Comparison of ENCODE assay signal across 19 cellular contexts in the genomic region with DNA sequence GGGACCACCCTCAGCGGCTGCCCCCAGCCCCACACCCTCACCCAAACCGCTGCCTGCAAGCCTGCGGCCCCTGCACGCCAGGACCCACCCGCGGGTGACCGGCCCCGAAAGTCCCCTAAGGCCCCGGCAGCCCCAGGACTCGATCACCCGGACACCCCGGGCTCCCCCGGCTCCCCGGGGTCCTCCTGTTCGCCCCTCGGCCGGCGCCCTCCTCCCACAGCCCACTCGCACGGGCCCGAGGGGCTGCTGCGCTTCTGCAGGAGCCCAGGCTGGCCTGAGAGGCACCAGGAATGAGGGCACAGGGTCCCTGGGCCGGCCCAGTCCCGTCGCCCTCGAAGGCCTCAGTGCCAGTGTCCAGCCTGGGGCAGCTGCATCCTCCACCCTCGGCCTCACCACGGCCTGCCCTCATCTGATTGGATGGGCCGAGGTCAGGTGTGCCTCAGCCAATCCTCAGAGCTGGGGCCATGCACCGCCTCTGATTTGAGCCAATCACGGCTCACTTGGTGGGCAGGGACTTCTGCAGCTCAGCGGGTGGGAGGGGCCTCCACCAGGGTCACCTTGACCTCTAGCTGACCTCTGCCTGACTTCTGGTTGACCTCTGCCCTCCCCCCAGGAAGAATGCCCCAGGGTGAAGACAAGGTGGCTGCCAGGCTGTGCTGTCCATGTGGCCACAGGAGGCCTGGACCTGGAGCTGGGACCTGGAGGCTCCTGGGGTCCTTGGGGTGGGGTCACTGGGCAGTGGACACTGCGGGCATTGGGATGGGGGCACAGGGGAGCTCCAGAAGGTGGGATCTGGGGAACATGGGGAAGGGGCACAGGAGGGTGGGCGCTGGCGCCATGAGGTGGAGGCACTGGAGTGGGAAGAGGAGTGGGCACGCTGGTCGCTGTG.
DNase-seq lines count a peak whose midpoint lies in the region; ATAC-seq and TF ChIP-seq lines count a peak whose summit lies in the region.
"Had no signal": no experiment of that assay in that cellular context is flagged by ENCODE, and none has a peak within 500 bp of the region (broad histone marks: within the 10 kb centered on the region; RNA-seq: fewer than 3 reads in every experiment).

No MANE protein-coding gene starts in this region.

- H3K36me3 Mint-ChIP-seq in natural killer cell treated with Interleukin-12 subunit alpha and Interleukin-12 subunit beta and Interleukin-15 and Interleukin-18, amount 100 ng/mL, for 72 hours, result no peaks in the 10 kb centered on the region
- no peaks in the 10 kb centered on the region for H3K36me3 Mint-ChIP-seq in natural killer cell
- H3K36me3 Mint-ChIP-seq in chondrocyte (ENCODE audit: low read depth), result no peaks in the 10 kb centered on the region
- no peaks in the 10 kb centered on the region for H3K36me3 Mint-ChIP-seq in mesothelial cell of epicardium
- H3K36me3 Mint-ChIP-seq: naive thymus-derived CD4-positive, alpha-beta T cell had no signal

- H3K27ac Mint-ChIP-seq in natural killer cell treated with Interleukin-12 subunit alpha and Interleukin-12 subunit beta and Interleukin-15 and Interleukin-18, amount 100 ng/mL, for 72 hours, result no peak overlapping the region
- H3K27ac Mint-ChIP-seq in natural killer cell, result no peak overlapping the region
- H3K27ac Mint-ChIP-seq in chondrocyte (ENCODE audit: unreplicated experiment), result no peak overlapping the region
- no peak overlapping the region for H3K27ac Mint-ChIP-seq in mesothelial cell of epicardium
- H3K27ac Mint-ChIP-seq: naive thymus-derived CD4-positive, alpha-beta T cell had no signal

- peaks cover 0 to 11% of the 10 kb centered on the region in 2 donors for H3K27me3 Mint-ChIP-seq in natural killer cell treated with Interleukin-12 subunit alpha and Interleukin-12 subunit beta and Interleukin-15 and Interleukin-18, amount 100 ng/mL, for 72 hours
- H3K27me3 Mint-ChIP-seq in natural killer cell (ENCODE audit: low read depth in 2 of 2) (no peaks in the 10 kb centered on the region), chondrocyte (ENCODE audit: low read depth) (peaks cover 21% of the 10 kb centered on the region), mesothelial cell of epicardium (ENCODE audit: low read depth) (peaks cover 28% of the 10 kb centered on the region)

- peak; percentile 51 for DNase-seq in natural killer cell treated with Interleukin-12 subunit alpha and Interleukin-12 subunit beta and Interleukin-15 and Interleukin-18, amount 100 ng/mL, for 72 hours (ENCODE audit: low spot score)
- no peak for DNase-seq in natural killer cell
- DNase-seq in chondrocyte (ENCODE audit: low spot score), result peak; percentile 85
- peak; percentile 10 to 34 for DNase-seq in mesothelial cell of epicardium (ENCODE audit: low spot score in 2 of 2, unreplicated experiment in 2 of 2)
- no peak for DNase-seq in NCI-H748 (lab: John Stamatoyannopoulos, UW; ENCODE audit: unreplicated experiment)
- no peak for DNase-seq in HK-2 (ENCODE audit: unreplicated experiment)
- no peak for DNase-seq in GOT3 (lab: John Stamatoyannopoulos, UW)
- DNase-seq: activated CD4-positive, alpha-beta T cell treated with anti-CD3 and anti-CD28 coated beads for 1 hour; caudate nucleus; effector memory CD4-positive, alpha-beta T cell; hippocampal formation; KG1; NCI-H1105; NCI-H2171; NK-92 treated with Interleukin-12 subunit alpha and Interleukin-12 subunit beta, amount 100 ng/mL, for 24 hours; stimulated activated CD4-positive, alpha-beta T cell treated with anti-CD3 and anti-CD28 coated beads, Interleukin-15, amount 100 ng/mL, for 24 hours had no signal

- H3K4me1 Mint-ChIP-seq in natural killer cell treated with Interleukin-12 subunit alpha and Interleukin-12 subunit beta and Interleukin-15 and Interleukin-18, amount 100 ng/mL, for 72 hours (ENCODE audit: low read depth in 2 of 2), result no peaks in the 10 kb centered on the region
- H3K4me1 Mint-ChIP-seq in natural killer cell (no peaks in the 10 kb centered on the region), chondrocyte (ENCODE audit: low read depth) (no peaks in the 10 kb centered on the region), mesothelial cell of epicardium (no peaks in the 10 kb centered on the region)

- TF ChIP-seq CTCF in natural killer cell (IDR thresholded peaks at IDR 0.05) (no peak), chondrocyte (IDR thresholded peaks at IDR 0.05) (no peak), mesothelial cell of epicardium (IDR thresholded peaks at IDR 0.05; ENCODE audit: unreplicated experiment) (no peak)

- no peaks in the 10 kb centered on the region for H3K9me3 Mint-ChIP-seq in natural killer cell treated with Interleukin-12 subunit alpha and Interleukin-12 subunit beta and Interleukin-15 and Interleukin-18, amount 100 ng/mL, for 72 hours
- H3K9me3 Mint-ChIP-seq in natural killer cell (no peaks in the 10 kb centered on the region), chondrocyte (ENCODE audit: low read depth) (no peaks in the 10 kb centered on the region), mesothelial cell of epicardium (no peaks in the 10 kb centered on the region)
- H3K9me3 Mint-ChIP-seq: naive thymus-derived CD4-positive, alpha-beta T cell had no signal

- intact Hi-C loops in natural killer cell (cut with micrococcal nuclease), result no loop called here

- H3K4me3 Mint-ChIP-seq in natural killer cell treated with Interleukin-12 subunit alpha and Interleukin-12 subunit beta and Interleukin-15 and Interleukin-18, amount 100 ng/mL, for 72 hours, result no peak overlapping the region
- H3K4me3 Mint-ChIP-seq in natural killer cell, result no peak overlapping the region
- no peak overlapping the region for H3K4me3 Mint-ChIP-seq in chondrocyte (ENCODE audit: unreplicated experiment)
- H3K4me3 Mint-ChIP-seq in mesothelial cell of epicardium, result no peak overlapping the region
- H3K4me3 Mint-ChIP-seq: naive thymus-derived CD4-positive, alpha-beta T cell had no signal

- ATAC-seq in natural killer cell treated with Interleukin-12 subunit alpha and Interleukin-12 subunit beta and Interleukin-15 and Interleukin-18, amount 100 ng/mL, for 72 hours, result no peak
- ATAC-seq in natural killer cell (no peak), GM19324 (IDR thresholded peaks at IDR 0.05; ENCODE audit: low FRiP score, unreplicated experiment) (no peak)
- ATAC-seq: left colon; naive thymus-derived CD4-positive, alpha-beta T cell had no signal

Comparison
In these comparisons a context has a peak if more than half of its experiments do, and no peak if none do; other contexts are left out.
1. DNase-seq: peak in natural killer cell treated with Interleukin-12 subunit alpha and Interleukin-12 subunit beta and Interleukin-15 and Interleukin-18, amount 100 ng/mL, for 72 hours (single experiment), chondrocyte (single experiment) and mesothelial cell of epicardium (2 of 2); none in natural killer cell (single experiment), NCI-H748 (single experiment), HK-2 (single experiment) and GOT3 (single experiment).